ENCODE assay signal across 35 cellular contexts in the genomic region with DNA sequence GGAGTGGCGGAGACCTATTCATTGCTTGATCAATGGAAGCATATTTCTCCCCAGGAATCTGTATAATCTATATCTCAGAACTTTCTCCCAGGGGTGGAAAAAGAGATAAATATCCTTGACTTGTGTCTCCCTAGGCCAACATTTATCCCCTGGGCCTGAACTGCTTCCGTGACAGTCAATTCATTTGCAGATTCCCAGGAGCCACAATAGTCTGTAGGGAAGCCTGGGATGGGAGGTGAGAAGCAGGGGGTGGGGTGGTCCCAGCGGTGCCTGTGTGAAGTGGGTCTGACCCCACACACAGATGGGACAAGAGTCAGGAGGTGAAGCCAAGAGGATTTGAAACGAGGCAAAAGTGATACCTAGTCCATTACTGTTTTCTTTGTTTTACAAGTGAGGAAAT.
DNase-seq lines count a peak whose midpoint lies in the region; ATAC-seq, FAIRE-seq and TF ChIP-seq lines count a peak whose summit lies in the region.
"Had no signal": no experiment of that assay in that cellular context is flagged by ENCODE, and none has a peak within 500 bp of the region (broad histone marks: within the 10 kb centered on the region; RNA-seq: fewer than 3 reads in every experiment).

No MANE protein-coding gene starts in this region.

- no peak overlapping the region for H4K8ac ChIP-seq in H9 (replicated peaks; ENCODE audit: insufficient read length, low read depth, low read length)

- DNase-seq in GM23338 (ENCODE audit: low spot score), result no peak
- no peak for DNase-seq in WTC11 (ENCODE audit: low spot score)
- DNase-seq in iPS-NIHi11 (ENCODE audit: low spot score), result peak; percentile 14
- peak; percentile 1 for DNase-seq in osteoblast (ENCODE audit: insufficient read length, low spot score, missing footprints)
- DNase-seq in AG08395 (ENCODE audit: low spot score), result no peak
- DNase-seq in GM19239 (ENCODE audit: insufficient read length, low spot score), result no peak
- no peak for DNase-seq in activated naive CD8-positive, alpha-beta T cell treated with anti-CD3 and anti-CD28 coated beads for 36 hours
- DNase-seq in H9, result no peak
- DNase-seq: 8988T; ACHN; AML-193; BE2C; C1 segment of cervical spinal cord; Caco-2; Calu3; CD4-positive, alpha-beta memory T cell; CD4-positive, alpha-beta T cell; CD4-positive, CD25-positive, alpha-beta regulatory T cell; CD8-positive, alpha-beta memory T cell; CD8-positive, alpha-beta T cell; DMS 273 treated with DMSO at 0.1 percent for 48 hours; DMS53; DMS79; DMS79 treated with DMSO at 0.1 percent for 48 hours; DND-41; EL had no signal

- no peak overlapping the region for H3K18ac ChIP-seq in H9 (ENCODE audit: insufficient read length, low read depth, low read length)

- H3K4me3 ChIP-seq in GM23338 (no peak overlapping the region), osteoblast (ENCODE audit: insufficient read depth, low read length) (no peak overlapping the region)
- H3K4me3 ChIP-seq: A549; BLaER1; BLaER1 treated with 17β-estradiol and CSF1 and Interleukin-3, amounts not matched to agents 10 nM and 100 nM had no signal

- H3K9me2 ChIP-seq in GM23338 (ENCODE audit: insufficient read depth), result no peaks in the 10 kb centered on the region

- H3K4me3 Mint-ChIP-seq in GM23338 (no peak overlapping the region), WTC11 (no peak overlapping the region), H9 (no peak overlapping the region)
- no peak overlapping the region for H3K4me3 Mint-ChIP-seq in activated naive CD8-positive, alpha-beta T cell treated with anti-CD3 and anti-CD28 coated beads for 36 hours
- H3K4me3 Mint-ChIP-seq: B cell; CD14-positive monocyte; CD4-positive, alpha-beta memory T cell; CD4-positive, alpha-beta T cell; CD4-positive, CD25-positive, alpha-beta regulatory T cell; CD8-positive, alpha-beta memory T cell; CD8-positive, alpha-beta T cell had no signal

- H3K27me3 ChIP-seq in GM23338 (ENCODE audit: insufficient read depth), result no peaks in the 10 kb centered on the region
- H3K27me3 ChIP-seq in osteoblast (ENCODE audit: insufficient read depth, low read length), result no peaks in the 10 kb centered on the region
- H3K27me3 ChIP-seq in H9 (ENCODE audit: insufficient read depth, low read length), result no peaks in the 10 kb centered on the region
- H3K27me3 ChIP-seq: BE2C; BLaER1; BLaER1 treated with 17β-estradiol and CSF1 and Interleukin-3, amounts not matched to agents 10 nM and 100 nM had no signal

- H2BK120ac ChIP-seq in H9 (ENCODE audit: low read depth, low read length, poor library complexity, severe bottlenecking), result no peak overlapping the region

- H3K14ac ChIP-seq in H9 (ENCODE audit: insufficient read depth, low read length), result no peak overlapping the region

- H2BK15ac ChIP-seq in H9 (ENCODE audit: low read depth, low read length), result no peak overlapping the region

- no peaks in the 10 kb centered on the region for H3K23me2 ChIP-seq in H9 (ENCODE audit: insufficient read length, low read depth, low read length, poor library complexity, severe bottlenecking)

- H3F3A ChIP-seq in GM23338 (replicated peaks; ENCODE audit: low read depth), result no peaks in the 10 kb centered on the region

- H3K36me3 Mint-ChIP-seq in GM23338 (ENCODE audit: low read depth) (no peaks in the 10 kb centered on the region), WTC11 (peaks cover 12% of the 10 kb centered on the region), H9 (ENCODE audit: insufficient read depth in 1 of 3, low read depth in 3 of 3) (no peaks in the 10 kb centered on the region)
- no peaks in the 10 kb centered on the region for H3K36me3 Mint-ChIP-seq in activated naive CD8-positive, alpha-beta T cell treated with anti-CD3 and anti-CD28 coated beads for 36 hours
- H3K36me3 Mint-ChIP-seq: CD14-positive monocyte; CD4-positive, alpha-beta memory T cell; CD4-positive, CD25-positive, alpha-beta regulatory T cell; CD8-positive, alpha-beta memory T cell; CD8-positive, alpha-beta T cell had no signal

- no peak overlapping the region for H3K4ac ChIP-seq in H9 (ENCODE audit: low read depth, low read length)

- FAIRE-seq in GM19239 (lab: Jason Lieb, UNC), result no peak
- FAIRE-seq: A204.1, A549, D721Med had no signal

- peak; percentile 50; the same call in 2 of the 3 replicates for ATAC-seq in GM23338
- peak; percentile 52; the same call in 1 of the 2 replicates for ATAC-seq in WTC11
- ATAC-seq: A549; CD8-positive, alpha-beta T cell had no signal

- H2BK5ac ChIP-seq in H9 (ENCODE audit: insufficient read length, low read length), result no peak overlapping the region

- H3K9me3 Mint-ChIP-seq in GM23338 (peaks cover 2% of the 10 kb centered on the region; the same call in 1 of the 3 replicates), WTC11 (peaks cover 47% of the 10 kb centered on the region), H9 (0 out of 5 replicates have a peak, but pooled peaks cover 0 to 3% of the 10 kb centered on the region in 2 experiments)
- no peaks in the 10 kb centered on the region for H3K9me3 Mint-ChIP-seq in activated naive CD8-positive, alpha-beta T cell treated with anti-CD3 and anti-CD28 coated beads for 36 hours
- H3K9me3 Mint-ChIP-seq: CD4-positive, alpha-beta T cell; CD8-positive, alpha-beta T cell had no signal

- no peak overlapping the region for H2AK5ac ChIP-seq in H9 (ENCODE audit: insufficient read length, low read length)

- CTCF ChIA-PET in WTC11 (lab: Charles Lee), result no interaction called here

- POLR2A ChIA-PET in WTC11 (lab: Charles Lee), result no interaction called here

- peaks cover 10% of the 10 kb centered on the region; the same call in 1 of the 2 replicates for H3K4me1 ChIP-seq in GM23338 (ENCODE audit: insufficient read depth)
- H3K4me1 ChIP-seq in osteoblast (ENCODE audit: insufficient read depth, low read length), result no peaks in the 10 kb centered on the region
- peaks cover 7% of the 10 kb centered on the region; the same call in 1 of the 2 replicates for H3K4me1 ChIP-seq in H9 (ENCODE audit: insufficient read depth, low read length)
- H3K4me1 ChIP-seq: A549, BE2C, BLaER1, Caco-2 had no signal

- H3K27ac ChIP-seq in GM23338 (ENCODE audit: low read depth) (no peak overlapping the region), osteoblast (ENCODE audit: low read depth, low read length) (no peak overlapping the region), H9 (ENCODE audit: insufficient read length, low read depth, low read length) (no peak overlapping the region)
- H3K27ac ChIP-seq: 22Rv1; A549; BLaER1; BLaER1 treated with 17β-estradiol and CSF1 and Interleukin-3, amounts not matched to agents 10 nM and 100 nM; C4-2B had no signal

- H3K9me3 ChIP-seq in osteoblast (ENCODE audit: low read depth, low read length), result no peaks in the 10 kb centered on the region
- no peaks in the 10 kb centered on the region for H3K9me3 ChIP-seq in H9 (ENCODE audit: control insufficient read depth, low read depth, low read length)
- H3K9me3 ChIP-seq: A549; BE2C; BLaER1; BLaER1 treated with 17β-estradiol and CSF1 and Interleukin-3, amounts not matched to agents 10 nM and 100 nM; Caco-2 had no signal

- no peak overlapping the region for H4K91ac ChIP-seq in H9 (ENCODE audit: insufficient read length, low read depth, low read length)

- no peak overlapping the region for H3K27ac Mint-ChIP-seq in GM23338
- H3K27ac Mint-ChIP-seq in WTC11, result no peak overlapping the region
- H3K27ac Mint-ChIP-seq in activated naive CD8-positive, alpha-beta T cell treated with anti-CD3 and anti-CD28 coated beads for 36 hours, result no peak overlapping the region
- peak overlapping the region in 1 of 3 experiments; percentile 76; a peak in 2 of 7 replicates for H3K27ac Mint-ChIP-seq in H9
- H3K27ac Mint-ChIP-seq: B cell; CD14-positive monocyte; CD4-positive, alpha-beta memory T cell; CD4-positive, alpha-beta T cell; CD4-positive, CD25-positive, alpha-beta regulatory T cell; CD8-positive, alpha-beta memory T cell; CD8-positive, alpha-beta T cell had no signal

- H3K4me1 Mint-ChIP-seq in GM23338 (peaks cover 23% of the 10 kb centered on the region), WTC11 (peaks cover 25% of the 10 kb centered on the region), H9 (peaks cover 29 to 31% of the 10 kb centered on the region in 2 experiments)
- no peaks in the 10 kb centered on the region for H3K4me1 Mint-ChIP-seq in activated naive CD8-positive, alpha-beta T cell treated with anti-CD3 and anti-CD28 coated beads for 36 hours
- H3K4me1 Mint-ChIP-seq: B cell; CD14-positive monocyte; CD4-positive, alpha-beta memory T cell; CD4-positive, CD25-positive, alpha-beta regulatory T cell; CD8-positive, alpha-beta memory T cell had no signal

- no peak overlapping the region for H2BK20ac ChIP-seq in H9 (ENCODE audit: low read depth, low read length, poor library complexity, severe bottlenecking)

- no peaks in the 10 kb centered on the region for H4K20me1 ChIP-seq in GM23338 (replicated peaks; ENCODE audit: insufficient read depth)
- H4K20me1 ChIP-seq in osteoblast (ENCODE audit: insufficient read depth, low read length), result no peaks in the 10 kb centered on the region
- no peaks in the 10 kb centered on the region for H4K20me1 ChIP-seq in H9 (ENCODE audit: control insufficient read depth, insufficient read depth, insufficient read length)
- H4K20me1 ChIP-seq: BLaER1; BLaER1 treated with 17β-estradiol and CSF1 and Interleukin-3, amounts not matched to agents 10 nM and 100 nM had no signal

- H3K23ac ChIP-seq in H9 (ENCODE audit: insufficient read length, low read depth, low read length), result no peak overlapping the region

- no peak overlapping the region for H4K5ac ChIP-seq in H9 (ENCODE audit: insufficient read length, low read depth, low read length)

- no CpG with 5 or more reads among the region's 4 CpGs for WGBS in H9 (ENCODE audit: extremely low coverage, insufficient read length, low lambda C conversion rate)

- no peak for TF ChIP-seq CTCF in GM23338 (conservative IDR thresholded peaks at IDR 0.05; ENCODE audit: low read depth in 2 of 2)
- TF ChIP-seq CTCF in WTC11 (IDR thresholded peaks at IDR 0.05), result no peak
- TF ChIP-seq CTCF in osteoblast (IDR thresholded peaks at IDR 0.05; ENCODE audit: extremely low read depth, low read depth, low read length), result no peak
- no peak for TF ChIP-seq CTCF in H9 (conservative IDR thresholded peaks at IDR 0.05)

- no peak overlapping the region for H3K56ac ChIP-seq in H9 (ENCODE audit: insufficient read length, low read depth, low read length)

- H3K79me1 ChIP-seq in H9 (ENCODE audit: insufficient read depth, low read depth, low read length, poor library complexity, severe bottlenecking), result no peaks in the 10 kb centered on the region

- H3K4me2 ChIP-seq in GM23338, result no peak overlapping the region
- no peak overlapping the region for H3K4me2 ChIP-seq in osteoblast (ENCODE audit: insufficient read depth, low read length)
- no peak overlapping the region for H3K4me2 ChIP-seq in H9 (ENCODE audit: insufficient read depth, insufficient read length, low read length)
- H3K4me2 ChIP-seq: A549, BLaER1 had no signal

- H3K9ac ChIP-seq in H9 (ENCODE audit: extremely low read depth, insufficient read length, low read length), result no peak overlapping the region
- H3K9ac ChIP-seq: BLaER1; BLaER1 treated with 17β-estradiol and CSF1 and Interleukin-3, amounts not matched to agents 10 nM and 100 nM had no signal

- H3K27me3 Mint-ChIP-seq in GM23338 (ENCODE audit: insufficient read depth, low read depth, poor library complexity) (peaks cover 1% of the 10 kb centered on the region), WTC11 (ENCODE audit: low read depth) (no peaks in the 10 kb centered on the region), H9 (ENCODE audit: low read depth) (no peaks in the 10 kb centered on the region)
- H3K27me3 Mint-ChIP-seq in activated naive CD8-positive, alpha-beta T cell treated with anti-CD3 and anti-CD28 coated beads for 36 hours, result peaks cover 4% of the 10 kb centered on the region
- H3K27me3 Mint-ChIP-seq: CD4-positive, alpha-beta T cell had no signal

- no peak overlapping the region for H3T11ph ChIP-seq in H9 (ENCODE audit: low read length)

- H3K36me3 ChIP-seq in GM23338 (ENCODE audit: insufficient read depth) (no peaks in the 10 kb centered on the region), osteoblast (ENCODE audit: insufficient read depth, low read length) (no peaks in the 10 kb centered on the region)
- H3K36me3 ChIP-seq: BE2C; BLaER1; BLaER1 treated with 17β-estradiol and CSF1 and Interleukin-3, amounts not matched to agents 10 nM and 100 nM had no signal

- no peak overlapping the region for H2BK12ac ChIP-seq in H9 (ENCODE audit: insufficient read length, low read depth, low read length)

- H3K79me2 ChIP-seq in GM23338 (replicated peaks; ENCODE audit: insufficient read depth) (no peaks in the 10 kb centered on the region), osteoblast (ENCODE audit: insufficient read depth, low read length) (no peaks in the 10 kb centered on the region), H9 (ENCODE audit: insufficient read depth, low read length) (no peaks in the 10 kb centered on the region)

- H2AFZ ChIP-seq in GM23338 (peak overlapping the region; percentile 11), osteoblast (ENCODE audit: low read length) (no peak overlapping the region), H9 (ENCODE audit: low read length) (no peak overlapping the region)

Comparison
In these comparisons a context has a peak if more than half of its experiments do, and no peak if none do; other contexts are left out.
1. DNase-seq: peak in iPS-NIHi11 (single experiment) and osteoblast (single experiment); none in GM23338 (single experiment), WTC11 (single experiment), AG08395 (single experiment), GM19239 (single experiment), activated naive CD8-positive, alpha-beta T cell treated with anti-CD3 and anti-CD28 coated beads for 36 hours (single experiment) and H9 (single experiment).